ENCODE assay signal across 9 cellular contexts in the genomic region with DNA sequence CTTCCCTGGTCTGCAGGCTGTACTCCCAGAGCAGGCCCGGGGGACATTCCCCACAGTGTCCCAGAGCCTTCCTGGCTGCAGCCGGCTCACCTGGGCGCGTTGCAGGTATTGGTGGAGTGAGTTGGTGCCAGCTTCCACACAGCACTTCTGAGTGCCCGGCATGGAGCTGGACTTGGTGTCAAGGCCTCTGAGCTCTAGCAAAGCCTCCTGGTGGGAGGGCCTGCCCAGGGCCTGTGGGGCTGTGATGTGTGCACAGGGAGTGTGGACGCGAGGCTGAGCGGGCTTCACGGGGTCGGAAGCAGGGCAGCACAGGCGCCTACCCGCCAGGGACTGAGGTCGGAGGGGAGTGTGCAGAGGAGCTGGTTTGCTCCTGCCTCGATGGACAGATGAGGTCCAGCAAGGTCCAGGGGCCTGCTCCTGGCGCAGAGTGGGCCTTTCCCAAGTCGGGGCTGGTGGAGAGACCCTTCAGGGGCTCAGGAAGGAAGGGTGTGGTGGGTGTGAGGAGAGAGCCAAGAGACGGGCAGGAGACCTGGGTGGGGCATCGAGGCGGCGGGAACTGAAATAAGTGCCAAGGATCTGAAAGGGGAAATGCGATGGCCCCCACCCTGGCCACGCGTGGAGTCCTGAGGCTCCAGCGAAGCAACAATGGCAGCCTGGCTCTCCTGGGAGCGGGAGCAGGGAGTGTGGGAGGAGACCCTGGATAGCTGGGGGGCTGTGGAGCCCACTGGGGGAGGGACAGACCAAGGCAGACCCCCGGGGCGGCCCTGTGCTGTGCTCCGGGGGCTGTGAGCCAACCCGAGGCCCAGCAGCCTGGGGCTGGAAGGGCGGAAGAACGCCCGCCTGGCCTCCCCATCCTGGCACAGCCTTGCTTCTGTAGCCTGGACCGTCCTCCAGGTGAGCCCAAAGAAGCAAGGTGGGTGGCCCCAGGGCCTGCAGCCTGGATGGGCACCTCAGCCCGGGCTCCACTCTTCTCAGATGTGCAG.
A peak's percentile ranks its signal among the peaks of the same experiment; 100 is the strongest.
DNase-seq lines count a peak whose midpoint lies in the region; ATAC-seq, FAIRE-seq and TF ChIP-seq lines count a peak whose summit lies in the region.
"Had no signal": no experiment of that assay in that cellular context is flagged by ENCODE, and none has a peak within 500 bp of the region (broad histone marks: within the 10 kb centered on the region; RNA-seq: fewer than 3 reads in every experiment).

No MANE protein-coding gene starts in this region.

- in situ Hi-C loops in GM12878 (cut with MboI) = no loop called here

- CTCF ChIA-PET in GM12878 (lab: Yijun Ruan, JAX) = interaction anchor here (3.0 kb wide), 1 partner anchor 13 kb away, joined by 12 read pairs; no protein-coding TSS in a partner anchor
- CTCF ChIA-PET in GM10248 (lab: Yijun Ruan, JAX) = interaction anchor here (1.1 to 1.5 kb wide), 2 partner anchors 12 to 39 kb away, joined by 4 to 6 read pairs; no protein-coding TSS in a partner anchor

- peak overlapping the region; percentile 76 for H3K4me3 Mint-ChIP-seq in natural killer cell

- FAIRE-seq in GM12878 (lab: Jason Lieb, UNC) (no peak), D721Med (lab: Jason Lieb, UNC) (no peak)

- no peaks in the 10 kb centered on the region for H3K27me3 Mint-ChIP-seq in natural killer cell (ENCODE audit: low read depth in 2 of 2)

- H3K9me3 ChIP-seq in heart right ventricle (no peaks in the 10 kb centered on the region), GM12878 (replicated peaks; ENCODE audit: control insufficient read depth, insufficient read depth, low read length) (no peaks in the 10 kb centered on the region)

- peak overlapping the region; percentile 79 for H3K4me2 ChIP-seq in GM12878 (ENCODE audit: control insufficient read depth, insufficient read depth)

- H3K9me3 Mint-ChIP-seq in natural killer cell = no peaks in the 10 kb centered on the region

- ATAC-seq in heart right ventricle (no peak), left ventricle myocardium superior (no peak), GM12878 (no peak), natural killer cell (no peak)

- no peak for TF ChIP-seq POLR2A in GM12878 (IDR thresholded peaks at IDR 0.05; ENCODE audit: low read depth, low read length)

- BruUV-seq in GM12878 (replicated peaks; lab: Mats Ljungman, UMichigan) = no TSS peak

- TF ChIP-seq RAD21 in GM12878 (IDR thresholded peaks at IDR 0.05; ENCODE audit: insufficient read depth, low read depth, low read length) = no peak

- peaks cover 23% of the 10 kb centered on the region for H3K79me2 ChIP-seq in GM12878 (ENCODE audit: control insufficient read depth, insufficient read depth, low read length)

- no peaks in the 10 kb centered on the region for H4K20me1 ChIP-seq in GM12878 (ENCODE audit: control insufficient read depth, insufficient read depth)

- H3K36me3 Mint-ChIP-seq in natural killer cell = no peaks in the 10 kb centered on the region

- TF ChIP-seq CTCF in heart right ventricle (IDR thresholded peaks at IDR 0.05) = no peak
- no peak for TF ChIP-seq CTCF in GM12878 (IDR thresholded peaks at IDR 0.05 in 2 of 3, conservative IDR thresholded peaks at IDR 0.05 in 1 of 3; ENCODE audit: control insufficient read depth in 2 of 3, extremely low read depth in 1 of 3, insufficient read depth in 1 of 3, low read depth in 3 of 3, low read length in 3 of 3)
- TF ChIP-seq CTCF in natural killer cell (IDR thresholded peaks at IDR 0.05) = no peak
- TF ChIP-seq CTCF in D721Med (IDR thresholded peaks at IDR 0.05; ENCODE audit: insufficient read depth, missing control alignments) = no peak
- TF ChIP-seq CTCF in GM10248 (IDR thresholded peaks at IDR 0.05; ENCODE audit: control extremely low read depth, extremely low read depth, low read depth, missing control alignments) = no peak

- 55 to 67% methylated on average over 34 of the region's 34 CpGs for WGBS in heart right ventricle, 2 donors
- 80% methylated on average over 29 of the region's 34 CpGs for WGBS in GM12878 (ENCODE audit: insufficient coverage, insufficient replicate concordance, low lambda C conversion rate, missing lambda C conversion rate)

- H3K9ac ChIP-seq in GM12878 (ENCODE audit: control insufficient read depth, insufficient read depth, low read length) = no peak overlapping the region; the same call in 1 of the 2 replicates

- H2AFZ ChIP-seq in GM12878 (ENCODE audit: control insufficient read depth, low read depth, low read length) = no peak overlapping the region

- peaks cover 42 to 63% of the 10 kb centered on the region in 2 donors for H3K4me1 Mint-ChIP-seq in natural killer cell

- no peak for TF ChIP-seq EP300 in GM12878 (IDR thresholded peaks at IDR 0.05; ENCODE audit: borderline replicate concordance in 1 of 2, control insufficient read depth in 1 of 2, low read depth in 2 of 2, low read length in 2 of 2)

- H3K27ac Mint-ChIP-seq in natural killer cell = peak overlapping the region; percentile 60 to 87

- H3K4me3 ChIP-seq in heart right ventricle (no peak overlapping the region), GM12878 (peak overlapping the region; percentile 41; the same call in 1 of the 2 replicates)

- RAD21 ChIA-PET in GM12878 (lab: Charles Lee; ENCODE audit: unreplicated experiment) = interaction anchor here (1.5 to 3.6 kb wide), 2 partner anchors 9 to 13 kb away, joined by 5 to 20 read pairs; no protein-coding TSS in a partner anchor

- H3K4me1 ChIP-seq in heart right ventricle (peaks cover 59 to 98% (median 79%) of the 10 kb centered on the region in 9 donors), GM12878 (ENCODE audit: control insufficient read depth, insufficient read depth, low read length) (peaks cover 53% of the 10 kb centered on the region)

- H3K27me3 ChIP-seq in heart right ventricle = no peaks in the 10 kb centered on the region
- no peaks in the 10 kb centered on the region for H3K27me3 ChIP-seq in GM12878 (replicated peaks in 1 of 2; ENCODE audit: control insufficient read depth in 2 of 2, insufficient read depth in 2 of 2, low read length in 1 of 2)

- DNase-seq in heart right ventricle (peak in 1 of 2 donors; percentile 36), left ventricle myocardium superior (no peak), GM12878 (ENCODE audit: low read depth, low spot score) (no peak), natural killer cell (no peak), D721Med (ENCODE audit: insufficient read length, low spot score) (no peak), NCI-H1105 (lab: John Stamatoyannopoulos, UW) (no peak), NCI-H2081 (lab: John Stamatoyannopoulos, UW) (no peak), GM10248 (ENCODE audit: extremely low spot score) (no peak)

- H3K27ac ChIP-seq in heart right ventricle (peak overlapping the region; percentile 66 to 92 (median 86)), GM12878 (ENCODE audit: control insufficient read depth, insufficient read depth) (peak overlapping the region; percentile 79)
- H3K27ac ChIP-seq: epithelial cell of prostate had no signal

- SMC1A ChIA-PET in GM12878 (lab: Charles Lee; ENCODE audit: uncharacterized antibody, unreplicated experiment) = interaction anchor here (1.5 to 5.2 kb wide), 2 partner anchors 9 to 13 kb away, joined by 7 to 39 read pairs; no protein-coding TSS in a partner anchor

- H3K36me3 ChIP-seq in heart right ventricle (peaks cover 0 to 24% (median 0%) of the 10 kb centered on the region in 9 donors), GM12878 (ENCODE audit: control insufficient read depth in 2 of 2, insufficient read depth in 2 of 2, low read length in 1 of 2) (peaks cover 4 to 11% of the 10 kb centered on the region in 2 experiments; a peak in 3 of 4 replicates)

- POLR2A ChIA-PET in GM12878 (lab: Charles Lee) (interaction anchor here (1.1 to 5.8 kb wide), 2 partner anchors 11 to 27 kb away, joined by 3 to 88 read pairs; no protein-coding TSS in a partner anchor), GM10248 (lab: Yijun Ruan, JAX) (interaction anchor here (1.3 kb wide), 1 partner anchor 13 kb away, joined by 4 read pairs; no protein-coding TSS in a partner anchor)

- intact Hi-C loops in heart right ventricle (cut with DNase I) = loop anchor here in 5 of 10 donors (2.0 to 10.0 kb wide), 8 partner anchors 28 to 340 kb away; partner anchors contain the start of genes BRD3 (in 1 of the 5) and RXRA (in 1 of the 5)
- intact Hi-C loops in left ventricle myocardium superior (cut with micrococcal nuclease) = no loop called here
- intact Hi-C loops in GM12878 (cut with micrococcal nuclease; ENCODE audit: unreplicated experiment) = no loop called here
- intact Hi-C loops in natural killer cell (cut with micrococcal nuclease) = loop anchor here (5.0 kb wide), 1 partner anchor 38 kb away; no protein-coding TSS in a partner anchor

TF ChIP-seq in GM12878, 131 proteins besides CTCF, POLR2A, EP300 and RAD21:
- no peak for TF ChIP-seq ZNF24 (IDR thresholded peaks at IDR 0.05)
